In the genomic region with DNA sequence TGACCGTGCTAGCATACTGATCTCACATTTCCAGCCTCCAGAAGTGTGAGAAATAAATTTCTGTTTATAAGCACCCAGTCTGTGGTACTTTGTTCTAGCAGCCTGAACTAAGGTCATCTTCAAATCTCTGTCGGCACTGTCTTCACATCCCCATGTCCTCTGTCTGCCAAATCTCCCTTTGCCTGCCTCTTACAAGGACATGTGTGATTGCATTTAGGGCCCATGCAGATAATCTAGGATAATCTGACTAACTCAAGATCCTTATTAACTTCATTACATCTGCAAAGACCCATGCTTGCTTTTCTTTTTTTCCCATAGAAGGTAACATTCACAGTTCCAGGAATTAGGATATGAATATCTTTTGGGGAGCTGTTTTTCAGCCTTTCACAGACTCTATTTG, we compare ENCODE assay signal across 21 cellular contexts.
DNase-seq lines count a peak whose midpoint lies in the region; ATAC-seq, FAIRE-seq and TF ChIP-seq lines count a peak whose summit lies in the region.
"Had no signal": no experiment of that assay in that cellular context is flagged by ENCODE, and none has a peak within 500 bp of the region (broad histone marks: within the 10 kb centered on the region; RNA-seq: fewer than 3 reads in every experiment).

No MANE protein-coding gene starts in this region.

- no peak for FAIRE-seq in A549 (lab: Jason Lieb, UNC)
- FAIRE-seq: RCC 7860 had no signal

- TF ChIP-seq POLR2A in A549 (IDR thresholded peaks at IDR 0.05; ENCODE audit: low read length), result no peak

- no peaks in the 10 kb centered on the region; the same call in 1 of the 2 replicates for H3K27me3 Mint-ChIP-seq in HFFc6 (ENCODE audit: insufficient read depth)
- H3K27me3 Mint-ChIP-seq in natural killer cell (ENCODE audit: low read depth in 2 of 2), result no peaks in the 10 kb centered on the region
- H3K27me3 Mint-ChIP-seq: B cell had no signal

- H3K27me3 ChIP-seq in WERI-Rb-1 (ENCODE audit: insufficient read depth, low read depth, severe bottlenecking), result no peaks in the 10 kb centered on the region
- H3K27me3 ChIP-seq in effector memory CD4-positive, alpha-beta T cell (replicated peaks; ENCODE audit: control insufficient read depth, insufficient read depth, low read length, poor library complexity, severe bottlenecking), result no peaks in the 10 kb centered on the region

- H3K4me3 ChIP-seq in A549 (no peak overlapping the region), WERI-Rb-1 (ENCODE audit: low read depth, low read length) (no peak overlapping the region)
- no peak overlapping the region for H3K4me3 ChIP-seq in effector memory CD4-positive, alpha-beta T cell (ENCODE audit: insufficient read depth, low read depth, low read length, poor library complexity, severe bottlenecking)

- peaks cover 33% of the 10 kb centered on the region for H3K4me1 ChIP-seq in A549
- H3K4me1 ChIP-seq in effector memory CD4-positive, alpha-beta T cell (ENCODE audit: control insufficient read depth, insufficient read depth, low read length, poor library complexity, severe bottlenecking), result peaks cover 24% of the 10 kb centered on the region

- WGBS in A549 (ENCODE audit: missing lambda C conversion rate), result 90% methylated on average over 2 of the region's 2 CpGs

- H3K9me3 ChIP-seq in A549 (0 out of 3 replicates have a peak, but pooled peaks cover 8% of the 10 kb centered on the region), WERI-Rb-1 (ENCODE audit: severe bottlenecking) (peaks cover 9% of the 10 kb centered on the region)
- no peaks in the 10 kb centered on the region for H3K9me3 ChIP-seq in effector memory CD4-positive, alpha-beta T cell (ENCODE audit: control insufficient read depth, low read length)

- intact Hi-C loops in natural killer cell (cut with micrococcal nuclease), result no loop called here

- TF ChIP-seq EP300 in A549 (IDR thresholded peaks at IDR 0.05), result no peak

- no peak overlapping the region for H3K4me3 Mint-ChIP-seq in HFFc6
- no peak overlapping the region for H3K4me3 Mint-ChIP-seq in natural killer cell

- H3K4me1 Mint-ChIP-seq in HFFc6 (ENCODE audit: low read depth) (peaks cover 47% of the 10 kb centered on the region), natural killer cell (peaks cover 48 to 52% of the 10 kb centered on the region in 2 donors)

- CTCF ChIA-PET in A549 (lab: Yijun Ruan, JAX), result no interaction called here

- H3K27ac Mint-ChIP-seq in HFFc6 (peak overlapping the region; percentile 92; the same call in 1 of the 2 replicates), natural killer cell (peak overlapping the region; percentile 94 to 96)
- H3K27ac Mint-ChIP-seq: B cell; CD8-positive, alpha-beta T cell had no signal

- no peaks in the 10 kb centered on the region; the same call in 1 of the 2 replicates for H3K36me3 ChIP-seq in WERI-Rb-1
- H3K36me3 ChIP-seq in effector memory CD4-positive, alpha-beta T cell (ENCODE audit: control insufficient read depth, insufficient read depth, low read length), result no peaks in the 10 kb centered on the region

- H3K27ac ChIP-seq in A549 (peak overlapping the region; percentile 75 to 84), WERI-Rb-1 (0 out of 2 replicates have a peak overlapping the region, but pooled peaks have one; percentile 26)
- no peak overlapping the region for H3K27ac ChIP-seq in effector memory CD4-positive, alpha-beta T cell (ENCODE audit: insufficient read depth, low read length, poor library complexity, severe bottlenecking)

- H3K36me3 Mint-ChIP-seq in HFFc6 (ENCODE audit: low read depth) (peaks cover 15% of the 10 kb centered on the region; the same call in 1 of the 2 replicates), natural killer cell (no peaks in the 10 kb centered on the region)
- H3K36me3 Mint-ChIP-seq: CD8-positive, alpha-beta T cell had no signal

- H3K4me2 ChIP-seq in A549, result no peak overlapping the region
- H3K4me2 ChIP-seq: KMS-11 had no signal

- DNase-seq in A549 (ENCODE audit: low read depth in 1 of 2, low spot score in 1 of 2) (no peak), HFFc6 (no peak), WERI-Rb-1 (peak; percentile 70), natural killer cell (no peak), midbrain (lab: John Stamatoyannopoulos, UW) (no peak), NCI-H345 treated with DMSO at 0.1 percent for 48 hours (lab: John Stamatoyannopoulos, UW; ENCODE audit: unreplicated experiment) (no peak), anterior cingulate cortex (lab: John Stamatoyannopoulos, UW) (no peak)
- no peak for DNase-seq in effector memory CD4-positive, alpha-beta T cell
- DNase-seq: 8988T; CD8-positive, alpha-beta T cell; DMS79; H7; NCI-H1048; NCI-H1436; NCI-H1930; NCI-H446; NCI-H526 treated with DMSO at 0.1 percent for 48 hours had no signal

- ATAC-seq in A549 (no peak), natural killer cell (no peak)
- ATAC-seq: CD8-positive, alpha-beta T cell; Right ventricle myocardium inferior had no signal

- no peak for TF ChIP-seq RAD21 in A549 (conservative IDR thresholded peaks at IDR 0.05 in 1 of 2, IDR thresholded peaks at IDR 0.05 in 1 of 2)

- no peak for TF ChIP-seq CTCF in A549 (IDR thresholded peaks at IDR 0.05)
- no peak for TF ChIP-seq CTCF in HFFc6 (IDR thresholded peaks at IDR 0.05)
- TF ChIP-seq CTCF in WERI-Rb-1 (IDR thresholded peaks at IDR 0.05; ENCODE audit: low read depth, low read length), result no peak
- no peak for TF ChIP-seq CTCF in natural killer cell (IDR thresholded peaks at IDR 0.05)

- H3K9me3 Mint-ChIP-seq in HFFc6, result no peaks in the 10 kb centered on the region
- H3K9me3 Mint-ChIP-seq in natural killer cell, result no peaks in the 10 kb centered on the region

- POLR2A ChIA-PET in A549 (lab: Yijun Ruan, JAX), result no interaction called here

TF ChIP-seq in A549, 52 proteins besides CTCF, POLR2A, EP300 and RAD21:
- TF ChIP-seq HOXA7 (CRISPR knock-in tag; IDR thresholded peaks at IDR 0.05) (no peak), EHF (CRISPR knock-in tag; IDR thresholded peaks at IDR 0.05) (no peak), CBX2 (IDR thresholded peaks at IDR 0.05; ENCODE audit: borderline replicate concordance, low read depth) (no peak), CBX8 (IDR thresholded peaks at IDR 0.05) (no peak), SREBF2 (IDR thresholded peaks at IDR 0.05) (no peak), FOXS1 (CRISPR knock-in tag; IDR thresholded peaks at IDR 0.05) (no peak), CHD4 (IDR thresholded peaks at IDR 0.05; ENCODE audit: borderline replicate concordance) (no peak), GATA3 (IDR thresholded peaks at IDR 0.05; ENCODE audit: borderline replicate concordance) (no peak), MYC (IDR thresholded peaks at IDR 0.05; ENCODE audit: borderline replicate concordance, low read length) (no peak)
- TF ChIP-seq, protein P1, sequence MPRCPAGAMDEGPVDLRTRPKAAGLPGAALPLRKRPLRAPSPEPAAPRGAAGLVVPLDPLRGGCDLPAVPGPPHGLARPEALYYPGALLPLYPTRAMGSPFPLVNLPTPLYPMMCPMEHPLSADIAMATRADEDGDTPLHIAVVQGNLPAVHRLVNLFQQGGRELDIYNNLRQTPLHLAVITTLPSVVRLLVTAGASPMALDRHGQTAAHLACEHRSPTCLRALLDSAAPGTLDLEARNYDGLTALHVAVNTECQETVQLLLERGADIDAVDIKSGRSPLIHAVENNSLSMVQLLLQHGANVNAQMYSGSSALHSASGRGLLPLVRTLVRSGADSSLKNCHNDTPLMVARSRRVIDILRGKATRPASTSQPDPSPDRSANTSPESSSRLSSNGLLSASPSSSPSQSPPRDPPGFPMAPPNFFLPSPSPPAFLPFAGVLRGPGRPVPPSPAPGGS (IDR thresholded peaks at IDR 0.05), result no peak
- TF ChIP-seq, protein P2, sequence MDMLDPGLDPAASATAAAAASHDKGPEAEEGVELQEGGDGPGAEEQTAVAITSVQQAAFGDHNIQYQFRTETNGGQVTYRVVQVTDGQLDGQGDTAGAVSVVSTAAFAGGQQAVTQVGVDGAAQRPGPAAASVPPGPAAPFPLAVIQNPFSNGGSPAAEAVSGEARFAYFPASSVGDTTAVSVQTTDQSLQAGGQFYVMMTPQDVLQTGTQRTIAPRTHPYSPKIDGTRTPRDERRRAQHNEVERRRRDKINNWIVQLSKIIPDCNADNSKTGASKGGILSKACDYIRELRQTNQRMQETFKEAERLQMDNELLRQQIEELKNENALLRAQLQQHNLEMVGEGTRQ (IDR thresholded peaks at IDR 0.05), result no peak
- TF ChIP-seq, protein P3, sequence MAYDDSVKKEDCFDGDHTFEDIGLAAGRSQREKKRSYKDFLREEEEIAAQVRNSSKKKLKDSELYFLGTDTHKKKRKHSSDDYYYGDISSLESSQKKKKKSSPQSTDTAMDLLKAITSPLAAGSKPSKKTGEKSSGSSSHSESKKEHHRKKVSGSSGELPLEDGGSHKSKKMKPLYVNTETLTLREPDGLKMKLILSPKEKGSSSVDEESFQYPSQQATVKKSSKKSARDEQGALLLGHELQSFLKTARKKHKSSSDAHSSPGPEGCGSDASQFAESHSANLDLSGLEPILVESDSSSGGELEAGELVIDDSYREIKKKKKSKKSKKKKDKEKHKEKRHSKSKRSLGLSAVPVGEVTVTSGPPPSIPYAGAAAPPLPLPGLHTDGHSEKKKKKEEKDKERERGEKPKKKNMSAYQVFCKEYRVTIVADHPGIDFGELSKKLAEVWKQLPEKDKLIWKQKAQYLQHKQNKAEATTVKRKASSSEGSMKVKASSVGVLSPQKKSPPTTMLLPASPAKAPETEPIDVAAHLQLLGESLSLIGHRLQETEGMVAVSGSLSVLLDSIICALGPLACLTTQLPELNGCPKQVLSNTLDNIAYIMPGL (CRISPR knock-in tag; IDR thresholded peaks at IDR 0.05; ENCODE audit: borderline replicate concordance), result no peak
